ENCODE assay signal across 25 cellular contexts in genomic region chr7:142328551-142328950, GRCh38.
DNase-seq lines count a peak whose midpoint lies in the region; ATAC-seq and TF ChIP-seq lines count a peak whose summit lies in the region.
"Had no signal": no experiment of that assay in that cellular context is flagged by ENCODE, and none has a peak within 500 bp of the region (broad histone marks: within the 10 kb centered on the region; RNA-seq: fewer than 3 reads in every experiment).

No MANE protein-coding gene starts in this region.

- H3K9me3 Mint-ChIP-seq in activated naive CD8-positive, alpha-beta T cell treated with anti-CD3 and anti-CD28 coated beads for 36 hours: no peaks in the 10 kb centered on the region
- no peaks in the 10 kb centered on the region for H3K9me3 Mint-ChIP-seq in activated naive CD8-positive, alpha-beta T cell treated with anti-CD3 and anti-CD28 coated beads, Interleukin-2, amount 50 U/mL, for 24 hours
- no peaks in the 10 kb centered on the region for H3K9me3 Mint-ChIP-seq in naive thymus-derived CD4-positive, alpha-beta T cell
- H3K9me3 Mint-ChIP-seq: CD8-positive, alpha-beta T cell; H9; stimulated activated memory B cell treated with anti-CD40 and anti-IgM and Interleukin-4, amounts not matched to agents 10 μg/mL and 1 μg/mL and 100 μg/mL, for 72 hours had no signal

- no peaks in the 10 kb centered on the region for H3K36me3 Mint-ChIP-seq in activated naive CD8-positive, alpha-beta T cell treated with anti-CD3 and anti-CD28 coated beads for 36 hours
- H3K36me3 Mint-ChIP-seq in activated naive CD8-positive, alpha-beta T cell treated with anti-CD3 and anti-CD28 coated beads, Interleukin-2, amount 50 U/mL, for 24 hours (ENCODE audit: low read depth): no peaks in the 10 kb centered on the region
- peaks cover 0 to 4% (median 0%) of the 10 kb centered on the region in 5 donors for H3K36me3 Mint-ChIP-seq in naive thymus-derived CD4-positive, alpha-beta T cell
- H3K36me3 Mint-ChIP-seq: CD8-positive, alpha-beta T cell; IgD-negative memory B cell; stimulated activated memory B cell treated with anti-CD40 and anti-IgM and Interleukin-4, amounts not matched to agents 10 μg/mL and 1 μg/mL and 100 μg/mL, for 72 hours had no signal

- ATAC-seq in activated naive CD8-positive, alpha-beta T cell treated with anti-CD3 and anti-CD28 coated beads, Interleukin-2, amount 50 U/mL, for 24 hours: no peak
- no peak for ATAC-seq in naive thymus-derived CD4-positive, alpha-beta T cell
- ATAC-seq in GM19324 (IDR thresholded peaks at IDR 0.05; ENCODE audit: low FRiP score, unreplicated experiment): no peak
- ATAC-seq in GM18505 (IDR thresholded peaks at IDR 0.05; ENCODE audit: unreplicated experiment): no peak
- ATAC-seq: body of pancreas; CD8-positive, alpha-beta T cell had no signal

- intact Hi-C loops in naive thymus-derived CD4-positive, alpha-beta T cell (cut with micrococcal nuclease): loop anchor here in 1 of 2 donors (10.0 kb wide), 1 partner anchor 886 kb away; no protein-coding TSS in a partner anchor

- H3K9me3 ChIP-seq in naive thymus-derived CD4-positive, alpha-beta T cell (ENCODE audit: control insufficient read depth in 2 of 3, low read length in 3 of 3): no peaks in the 10 kb centered on the region
- no peaks in the 10 kb centered on the region for H3K9me3 ChIP-seq in BE2C
- H3K9me3 ChIP-seq: adrenal gland, body of pancreas, neutrophil, prostate gland, sigmoid colon had no signal

- CTCF ChIA-PET in naive thymus-derived CD4-positive, alpha-beta T cell (lab: Charles Lee): no interaction called here

- no peaks in the 10 kb centered on the region for H3K36me3 ChIP-seq in naive thymus-derived CD4-positive, alpha-beta T cell (ENCODE audit: control insufficient read depth in 2 of 3, insufficient read depth in 3 of 3, low read length in 3 of 3)
- H3K36me3 ChIP-seq in BE2C: no peaks in the 10 kb centered on the region
- H3K36me3 ChIP-seq: adrenal gland, neutrophil, prostate gland, sigmoid colon had no signal

- no peak overlapping the region for H3K27ac ChIP-seq in naive thymus-derived CD4-positive, alpha-beta T cell (ENCODE audit: low read depth, low read length)
- H3K27ac ChIP-seq: adrenal gland, body of pancreas, neutrophil, prostate gland, sigmoid colon had no signal

- H3K4me3 ChIP-seq in naive thymus-derived CD4-positive, alpha-beta T cell (ENCODE audit: low read length): no peak overlapping the region
- H3K4me3 ChIP-seq in BE2C (ENCODE audit: low read depth, low read length): no peak overlapping the region
- H3K4me3 ChIP-seq: adrenal gland, body of pancreas, prostate gland, sigmoid colon had no signal

- H3K27ac Mint-ChIP-seq in activated naive CD8-positive, alpha-beta T cell treated with anti-CD3 and anti-CD28 coated beads for 36 hours: peak overlapping the region; percentile 42
- H3K27ac Mint-ChIP-seq in activated naive CD8-positive, alpha-beta T cell treated with anti-CD3 and anti-CD28 coated beads, Interleukin-2, amount 50 U/mL, for 24 hours: no peak overlapping the region
- peak overlapping the region in 4 of 9 donors; percentile 27 to 74 (median 52) for H3K27ac Mint-ChIP-seq in naive thymus-derived CD4-positive, alpha-beta T cell
- H3K27ac Mint-ChIP-seq: H9; stimulated activated memory B cell treated with anti-CD40 and anti-IgM and Interleukin-4, amounts not matched to agents 10 μg/mL and 1 μg/mL and 100 μg/mL, for 72 hours had no signal

- TF ChIP-seq CTCF in BE2C (IDR thresholded peaks at IDR 0.05; ENCODE audit: low read depth, low read length): no peak

- POLR2A ChIA-PET in naive thymus-derived CD4-positive, alpha-beta T cell (lab: Charles Lee): interaction anchor here (1.2 to 1.8 kb wide), 4 partner anchors 459 to 471 kb away, joined by 3 to 9 read pairs (median 4); no protein-coding TSS in a partner anchor

- H3K4me1 ChIP-seq in naive thymus-derived CD4-positive, alpha-beta T cell (ENCODE audit: control insufficient read depth in 2 of 2, insufficient read depth in 2 of 2, low read length in 2 of 2): peaks cover 0 to 9% of the 10 kb centered on the region in 2 donors
- no peaks in the 10 kb centered on the region for H3K4me1 ChIP-seq in BE2C
- H3K4me1 ChIP-seq: adrenal gland, prostate gland, sigmoid colon had no signal

- no peaks in the 10 kb centered on the region for H3K27me3 ChIP-seq in naive thymus-derived CD4-positive, alpha-beta T cell (ENCODE audit: control insufficient read depth in 2 of 2, insufficient read depth in 2 of 2, low read length in 2 of 2)
- H3K27me3 ChIP-seq in BE2C: no peaks in the 10 kb centered on the region
- H3K27me3 ChIP-seq: adrenal gland, body of pancreas, neutrophil had no signal

- no peak for TF ChIP-seq POLR2A in GM18505 (IDR thresholded peaks at IDR 0.05; ENCODE audit: borderline replicate concordance, extremely low read depth, insufficient read depth, insufficient read length)

- H3K27me3 Mint-ChIP-seq in activated naive CD8-positive, alpha-beta T cell treated with anti-CD3 and anti-CD28 coated beads for 36 hours: no peaks in the 10 kb centered on the region
- peaks cover 3% of the 10 kb centered on the region for H3K27me3 Mint-ChIP-seq in activated naive CD8-positive, alpha-beta T cell treated with anti-CD3 and anti-CD28 coated beads, Interleukin-2, amount 50 U/mL, for 24 hours
- peaks cover 7 to 22% (median 20%) of the 10 kb centered on the region in 5 donors for H3K27me3 Mint-ChIP-seq in naive thymus-derived CD4-positive, alpha-beta T cell

- DNase-seq in NCI-H82 (lab: John Stamatoyannopoulos, UW) (peak; percentile 66), NCI-H82 treated with DMSO at 0.1 percent for 48 hours (lab: John Stamatoyannopoulos, UW; ENCODE audit: unreplicated experiment) (no peak), BE2C (no peak)
- no peak for DNase-seq in activated naive CD8-positive, alpha-beta T cell treated with anti-CD3 and anti-CD28 coated beads for 36 hours
- DNase-seq in activated naive CD8-positive, alpha-beta T cell treated with anti-CD3 and anti-CD28 coated beads, Interleukin-2, amount 50 U/mL, for 24 hours: no peak
- no peak for DNase-seq in naive thymus-derived CD4-positive, alpha-beta T cell
- DNase-seq: 8988T; activated CD4-positive, alpha-beta T cell treated with anti-CD3 and anti-CD28 coated beads for 48 hours; activated effector memory CD4-positive, alpha-beta T cell treated with anti-CD3 and anti-CD28 coated beads, Interleukin-2, amount 50 U/mL, for 16 hours; adrenal gland; body of pancreas; CD8-positive, alpha-beta T cell; DMS153; H9; NCI-H1092; NCI-H1930; NCI-H526; sigmoid colon; stimulated activated CD4-positive, alpha-beta T cell treated with anti-CD3 and anti-CD28 coated beads, Interleukin-4, amount 100 ng/mL, for 24 hours had no signal

- H3K4me3 Mint-ChIP-seq in activated naive CD8-positive, alpha-beta T cell treated with anti-CD3 and anti-CD28 coated beads for 36 hours: no peak overlapping the region
- H3K4me3 Mint-ChIP-seq in activated naive CD8-positive, alpha-beta T cell treated with anti-CD3 and anti-CD28 coated beads, Interleukin-2, amount 50 U/mL, for 24 hours: no peak overlapping the region
- H3K4me3 Mint-ChIP-seq in naive thymus-derived CD4-positive, alpha-beta T cell: peak overlapping the region in 6 of 10 donors; percentile 8 to 59 (median 28)
- H3K4me3 Mint-ChIP-seq: CD8-positive, alpha-beta T cell; H9; IgD-negative memory B cell; stimulated activated memory B cell treated with anti-CD40 and anti-IgM and Interleukin-4, amounts not matched to agents 10 μg/mL and 1 μg/mL and 100 μg/mL, for 72 hours had no signal

- peaks cover 12% of the 10 kb centered on the region for H3K4me1 Mint-ChIP-seq in activated naive CD8-positive, alpha-beta T cell treated with anti-CD3 and anti-CD28 coated beads for 36 hours
- H3K4me1 Mint-ChIP-seq in activated naive CD8-positive, alpha-beta T cell treated with anti-CD3 and anti-CD28 coated beads, Interleukin-2, amount 50 U/mL, for 24 hours: peaks cover 7% of the 10 kb centered on the region
- H3K4me1 Mint-ChIP-seq in naive thymus-derived CD4-positive, alpha-beta T cell: peaks cover 3 to 25% (median 15%) of the 10 kb centered on the region in 7 donors
- H3K4me1 Mint-ChIP-seq: IgD-negative memory B cell; stimulated activated memory B cell treated with anti-CD40 and anti-IgM and Interleukin-4, amounts not matched to agents 10 μg/mL and 1 μg/mL and 100 μg/mL, for 72 hours had no signal

Comparison
In these comparisons a context has a peak if more than half of its experiments do, and no peak if none do; other contexts are left out.
1. H3K4me3 Mint-ChIP-seq: peak in naive thymus-derived CD4-positive, alpha-beta T cell (6 of 10); none in activated naive CD8-positive, alpha-beta T cell treated with anti-CD3 and anti-CD28 coated beads for 36 hours (single experiment) and activated naive CD8-positive, alpha-beta T cell treated with anti-CD3 and anti-CD28 coated beads, Interleukin-2, amount 50 U/mL, for 24 hours (single experiment).